ENCODE assay signal across 14 cellular contexts in the genomic region with DNA sequence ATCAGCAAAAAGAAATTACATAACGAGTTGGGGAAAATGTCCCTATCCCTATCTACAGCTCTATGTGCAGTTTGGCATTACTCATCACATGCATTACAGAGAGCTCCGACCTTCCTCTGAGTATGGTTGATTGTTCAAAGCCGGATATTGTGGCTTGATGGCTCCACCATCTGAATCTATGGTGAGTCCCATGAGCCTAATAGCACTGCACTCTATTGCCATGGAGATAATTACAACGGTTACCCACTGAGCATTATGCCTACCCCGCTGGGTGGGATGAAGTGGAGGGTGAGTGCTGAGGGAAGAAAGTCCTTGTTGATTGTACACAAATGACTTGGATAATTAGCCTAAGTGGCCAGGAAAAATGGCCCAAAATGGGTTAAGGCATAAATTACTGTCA.
DNase-seq lines count a peak whose midpoint lies in the region; ATAC-seq lines count a peak whose summit lies in the region.
"Had no signal": no experiment of that assay in that cellular context is flagged by ENCODE, and none has a peak within 500 bp of the region (broad histone marks: within the 10 kb centered on the region; RNA-seq: fewer than 3 reads in every experiment).

No MANE protein-coding gene starts in this region.

- POLR2A ChIA-PET in activated CD8-positive, alpha-beta T cell treated with anti-CD3 and anti-CD28 coated beads, Interleukin-2, amount 10 ng/mL, durations not matched to agents 7 days and 5 days (lab: Charles Lee), result no interaction called here

- no peaks in the 10 kb centered on the region for H3K4me1 Mint-ChIP-seq in activated CD8-positive, alpha-beta T cell treated with anti-CD3 and anti-CD28 coated beads, Interleukin-2, amount 10 ng/mL, durations not matched to agents 7 days and 5 days (ENCODE audit: low read depth)
- H3K4me1 Mint-ChIP-seq: activated naive CD8-positive, alpha-beta T cell treated with anti-CD3 and anti-CD28 coated beads, Interleukin-2, amount 50 U/mL, for 24 hours; IgD-negative memory B cell; T-cell had no signal

- no peaks in the 10 kb centered on the region for H3K27me3 Mint-ChIP-seq in activated CD8-positive, alpha-beta T cell treated with anti-CD3 and anti-CD28 coated beads, Interleukin-2, amount 10 ng/mL, durations not matched to agents 7 days and 5 days (ENCODE audit: low read depth)

- H3K9me3 Mint-ChIP-seq in activated CD8-positive, alpha-beta T cell treated with anti-CD3 and anti-CD28 coated beads, Interleukin-2, amount 10 ng/mL, durations not matched to agents 7 days and 5 days (ENCODE audit: insufficient read depth), result no peaks in the 10 kb centered on the region
- H3K9me3 Mint-ChIP-seq: activated naive CD8-positive, alpha-beta T cell treated with anti-CD3 and anti-CD28 coated beads, Interleukin-2, amount 50 U/mL, for 24 hours; IgD-negative memory B cell; T-cell had no signal

- ATAC-seq in activated CD8-positive, alpha-beta T cell treated with anti-CD3 and anti-CD28 coated beads, Interleukin-2, amount 10 ng/mL, durations not matched to agents 7 days and 5 days, result no peak
- no peak for ATAC-seq in left ventricle myocardium superior
- no peak for ATAC-seq in HG03565 (IDR thresholded peaks at IDR 0.05; ENCODE audit: unreplicated experiment)
- ATAC-seq: activated naive CD8-positive, alpha-beta T cell treated with anti-CD3 and anti-CD28 coated beads, Interleukin-2, amount 50 U/mL, for 24 hours; esophagus mucosa; T-cell had no signal

- no peak overlapping the region for H3K4me3 Mint-ChIP-seq in activated CD8-positive, alpha-beta T cell treated with anti-CD3 and anti-CD28 coated beads, Interleukin-2, amount 10 ng/mL, durations not matched to agents 7 days and 5 days
- H3K4me3 Mint-ChIP-seq: activated naive CD8-positive, alpha-beta T cell treated with anti-CD3 and anti-CD28 coated beads, Interleukin-2, amount 50 U/mL, for 24 hours; IgD-negative memory B cell; T-cell had no signal

- CTCF ChIA-PET in activated CD8-positive, alpha-beta T cell treated with anti-CD3 and anti-CD28 coated beads, Interleukin-2, amount 10 ng/mL, durations not matched to agents 7 days and 5 days (lab: Charles Lee), result interaction anchor here (1.6 to 2.9 kb wide), 2 partner anchors 11 to 37 kb away, joined by 9 read pairs; no protein-coding TSS in a partner anchor

- DNase-seq in DMS79 (lab: John Stamatoyannopoulos, UW) (peak; percentile 38), NCI-H1417 treated with DMSO at 0.1 percent for 48 hours (lab: John Stamatoyannopoulos, UW) (peak; percentile 95), NCI-H2227 treated with DMSO at 0.1 percent for 48 hours (lab: John Stamatoyannopoulos, UW) (peak; percentile 88), dermis blood vessel endothelial cell (peak; percentile 43), NCI-H1048 (lab: John Stamatoyannopoulos, UW) (no peak), left ventricle myocardium superior (no peak)
- DNase-seq in activated CD8-positive, alpha-beta T cell treated with anti-CD3 and anti-CD28 coated beads, Interleukin-2, amount 10 ng/mL, durations not matched to agents 7 days and 5 days, result no peak
- DNase-seq: activated naive CD8-positive, alpha-beta T cell treated with anti-CD3 and anti-CD28 coated beads, Interleukin-2, amount 50 U/mL, for 24 hours; NCI-H82; stimulated activated CD4-positive, alpha-beta T cell treated with anti-CD3 and anti-CD28 coated beads, Interleukin-4, amount 100 ng/mL, for 1 hour; T-cell had no signal

- no peaks in the 10 kb centered on the region for H3K36me3 Mint-ChIP-seq in activated CD8-positive, alpha-beta T cell treated with anti-CD3 and anti-CD28 coated beads, Interleukin-2, amount 10 ng/mL, durations not matched to agents 7 days and 5 days (ENCODE audit: low read depth)
- H3K36me3 Mint-ChIP-seq: IgD-negative memory B cell, T-cell had no signal

- intact Hi-C loops in left ventricle myocardium superior (cut with micrococcal nuclease), result no loop called here

- no peak overlapping the region for H3K27ac Mint-ChIP-seq in activated CD8-positive, alpha-beta T cell treated with anti-CD3 and anti-CD28 coated beads, Interleukin-2, amount 10 ng/mL, durations not matched to agents 7 days and 5 days
- H3K27ac Mint-ChIP-seq: activated naive CD8-positive, alpha-beta T cell treated with anti-CD3 and anti-CD28 coated beads, Interleukin-2, amount 50 U/mL, for 24 hours; IgD-negative memory B cell; T-cell had no signal

Comparison
In these comparisons a context has a peak if more than half of its experiments do, and no peak if none do; other contexts are left out.
1. DNase-seq: peak in DMS79 (single experiment), NCI-H1417 treated with DMSO at 0.1 percent for 48 hours (single experiment), NCI-H2227 treated with DMSO at 0.1 percent for 48 hours (single experiment) and dermis blood vessel endothelial cell (single experiment); none in activated CD8-positive, alpha-beta T cell treated with anti-CD3 and anti-CD28 coated beads, Interleukin-2, amount 10 ng/mL, durations not matched to agents 7 days and 5 days (single experiment), NCI-H1048 (single experiment) and left ventricle myocardium superior (single experiment).